Comparison of ENCODE assay signal across 22 cellular contexts in genomic region chr2:95353613-95354468, GRCh38. TPM values are rescaled to one million over a fixed set of nuclear protein-coding genes. Genes with fewer than 3 reads are reported as not detected.
DNase-seq lines count a peak whose midpoint lies in the region; ATAC-seq and TF ChIP-seq lines count a peak whose summit lies in the region.
"Had no signal": no experiment of that assay in that cellular context is flagged by ENCODE, and none has a peak within 500 bp of the region (broad histone marks: within the 10 kb centered on the region; RNA-seq: fewer than 3 reads in every experiment).

No MANE protein-coding gene starts in this region.

- DNase-seq in cardiac septum (ENCODE audit: low spot score), result peak; percentile 72
- no peak for DNase-seq in left ventricle myocardium superior
- DNase-seq in activated CD8-positive, alpha-beta memory T cell treated with anti-CD3 and anti-CD28 coated beads, Interleukin-2, amount 50 U/mL, for 48 hours, result peak; percentile 33
- DNase-seq in osteoblast (ENCODE audit: insufficient read length, low spot score, missing footprints), result peak; percentile 26
- no peak for DNase-seq in DMS 273 treated with DMSO at 0.1 percent for 48 hours (lab: John Stamatoyannopoulos, UW)
- DNase-seq in mesendoderm, result no peak
- DNase-seq: ACHN; activated CD4-positive, alpha-beta T cell treated with anti-CD3 and anti-CD28 coated beads for 1 hour; activated CD8-positive, alpha-beta T cell treated with anti-CD3 and anti-CD28 coated beads, Interleukin-2, amount 10 ng/mL, durations not matched to agents 7 days and 5 days; Caco-2; caudate nucleus; DND-41; immature natural killer cell; lower lobe of right lung; NCI-H526; retina had no signal

- H3K27ac ChIP-seq in osteoblast (ENCODE audit: low read depth, low read length) (no peak overlapping the region), gastroesophageal sphincter (no peak overlapping the region), mesendoderm (ENCODE audit: low read depth, low read length) (no peak overlapping the region)
- H3K27ac ChIP-seq: BLaER1 treated with 17β-estradiol and CSF1 and Interleukin-3, amounts not matched to agents 10 nM and 100 nM; lower lobe of right lung; upper lobe of left lung had no signal

- no peak overlapping the region for H2BK5ac ChIP-seq in mesendoderm (ENCODE audit: low read length)

- 82 to 89% methylated on average over 3 to 13 of the region's 22 CpGs for WGBS in gastroesophageal sphincter (ENCODE audit: low coverage in 1 of 2), 2 donors
- WGBS in mesendoderm (ENCODE audit: extremely low coverage, insufficient coverage, low lambda C conversion rate), result no CpG with 5 or more reads among the region's 22 CpGs

- H2BK15ac ChIP-seq in mesendoderm (replicated peaks; ENCODE audit: low read depth), result no peak overlapping the region

- H2BK120ac ChIP-seq in mesendoderm (ENCODE audit: low read depth, low read length), result no peak overlapping the region

- H4K8ac ChIP-seq in mesendoderm (ENCODE audit: low read depth, low read length), result no peak overlapping the region

- H3K27me3 ChIP-seq in osteoblast (ENCODE audit: insufficient read depth, low read length) (no peaks in the 10 kb centered on the region), gastroesophageal sphincter (no peaks in the 10 kb centered on the region), mesendoderm (ENCODE audit: insufficient read depth, low read length, poor library complexity) (no peaks in the 10 kb centered on the region)
- H3K27me3 ChIP-seq: upper lobe of left lung had no signal

- H3K56ac ChIP-seq in mesendoderm (ENCODE audit: low read length), result no peak overlapping the region

- no peak overlapping the region for H3K9ac ChIP-seq in mesendoderm (ENCODE audit: low read length)
- H3K9ac ChIP-seq: BLaER1 treated with 17β-estradiol and CSF1 and Interleukin-3, amounts not matched to agents 10 nM and 100 nM had no signal

- TF ChIP-seq CTCF in osteoblast (IDR thresholded peaks at IDR 0.05; ENCODE audit: extremely low read depth, low read depth, low read length) (no peak), gastroesophageal sphincter (IDR thresholded peaks at IDR 0.05) (no peak)

- H3K79me1 ChIP-seq in mesendoderm (ENCODE audit: low read length), result no peaks in the 10 kb centered on the region

- H3K36me3 ChIP-seq in osteoblast (ENCODE audit: insufficient read depth, low read length), result no peaks in the 10 kb centered on the region
- no peaks in the 10 kb centered on the region for H3K36me3 ChIP-seq in gastroesophageal sphincter
- no peaks in the 10 kb centered on the region for H3K36me3 ChIP-seq in mesendoderm (ENCODE audit: control insufficient read depth, insufficient read depth, low read length)
- H3K36me3 ChIP-seq: BLaER1 treated with 17β-estradiol and CSF1 and Interleukin-3, amounts not matched to agents 10 nM and 100 nM; lower lobe of right lung; upper lobe of left lung had no signal

- peaks cover 4% of the 10 kb centered on the region for H4K20me1 ChIP-seq in osteoblast (ENCODE audit: insufficient read depth, low read length)

- H3K4me3 ChIP-seq in osteoblast (ENCODE audit: insufficient read depth, low read length) (no peak overlapping the region), gastroesophageal sphincter (no peak overlapping the region), mesendoderm (ENCODE audit: low read length) (no peak overlapping the region)
- H3K4me3 ChIP-seq: BLaER1 treated with 17β-estradiol and CSF1 and Interleukin-3, amounts not matched to agents 10 nM and 100 nM; lower lobe of right lung; upper lobe of left lung had no signal

- H3K4me2 ChIP-seq in osteoblast (ENCODE audit: insufficient read depth, low read length) (no peak overlapping the region), mesendoderm (ENCODE audit: low read length) (no peak overlapping the region)
- H3K4me2 ChIP-seq: BLaER1 treated with 17β-estradiol and CSF1 and Interleukin-3, amounts not matched to agents 10 nM and 100 nM had no signal

- no peak for TF ChIP-seq EP300 in gastroesophageal sphincter (IDR thresholded peaks at IDR 0.05)

- no peak overlapping the region for H4K5ac ChIP-seq in mesendoderm (ENCODE audit: low read length)

- no peak for ATAC-seq in left ventricle myocardium superior
- no peak for ATAC-seq in gastroesophageal sphincter
- ATAC-seq in GM19023 (IDR thresholded peaks at IDR 0.05; ENCODE audit: unreplicated experiment), result no peak
- ATAC-seq: activated CD8-positive, alpha-beta T cell treated with anti-CD3 and anti-CD28 coated beads, Interleukin-2, amount 10 ng/mL, durations not matched to agents 7 days and 5 days; activated naive CD4-positive, alpha-beta T cell treated with anti-CD3 and anti-CD28 coated beads, Interleukin-2, amount 50 U/mL, for 72 hours; lower lobe of right lung had no signal

- H2AK5ac ChIP-seq in mesendoderm (ENCODE audit: low read length), result no peak overlapping the region

- no peak for TF ChIP-seq POLR2A in gastroesophageal sphincter (IDR thresholded peaks at IDR 0.05)

- H3K9me3 ChIP-seq in osteoblast (ENCODE audit: low read depth, low read length), result no peaks in the 10 kb centered on the region
- no peaks in the 10 kb centered on the region for H3K9me3 ChIP-seq in gastroesophageal sphincter
- H3K9me3 ChIP-seq: Caco-2, lower lobe of right lung, upper lobe of left lung had no signal

- no peak overlapping the region for H3K18ac ChIP-seq in mesendoderm (ENCODE audit: low read length)

- H3K4me1 ChIP-seq in osteoblast (ENCODE audit: insufficient read depth, low read length), result no peaks in the 10 kb centered on the region
- H3K4me1 ChIP-seq in gastroesophageal sphincter, result peaks cover 0 to 7% (median 0%) of the 10 kb centered on the region in 3 donors
- no peaks in the 10 kb centered on the region for H3K4me1 ChIP-seq in mesendoderm (ENCODE audit: control insufficient read depth, low read depth, low read length)
- H3K4me1 ChIP-seq: Caco-2, lower lobe of right lung, upper lobe of left lung had no signal

- no peaks in the 10 kb centered on the region for H3K79me2 ChIP-seq in osteoblast (ENCODE audit: insufficient read depth, low read length)
- H3K79me2 ChIP-seq in mesendoderm (ENCODE audit: control insufficient read depth, insufficient read depth, low read length), result no peaks in the 10 kb centered on the region

- H3K4ac ChIP-seq in mesendoderm (ENCODE audit: low read depth, low read length), result no peak overlapping the region

- no peak overlapping the region for H3K23ac ChIP-seq in mesendoderm (ENCODE audit: low read length)

- intact Hi-C loops in cardiac septum (cut with DNase I), result no loop called here
- intact Hi-C loops in left ventricle myocardium superior (cut with micrococcal nuclease), result no loop called here

- no peak overlapping the region for H2AFZ ChIP-seq in osteoblast (ENCODE audit: low read length)

RNA-seq across cellular contexts. Expression of gene FAHD2A, which starts 48.7 kb away (rescaled TPM):
- total RNA-seq in cardiac septum, result 28.8 TPM
- total RNA-seq in left ventricle myocardium superior, result 46.3 TPM
- total RNA-seq in osteoblast, result 19.7 and 21.4 TPM in 2 replicates
- 10 to 100 TPM in 3 of 4 donors, 1 to 10 TPM in 1; 6.5 to 29.8 (median 19.5) TPM for total RNA-seq in gastroesophageal sphincter
- polyA plus RNA-seq in mesendoderm (2013, experiment 1 of 2), result 15.4 TPM
- polyA plus RNA-seq in mesendoderm (2013, experiment 2 of 2), result 15.0 TPM

RNA-seq across cellular contexts. Expression of gene KCNIP3, which starts 56.7 kb away (rescaled TPM):
- total RNA-seq in cardiac septum (6.5 TPM), left ventricle myocardium superior (5.3 TPM), osteoblast (under 0.01 and 0.29 TPM in 2 replicates), gastroesophageal sphincter (10 to 100 TPM; 14.4 to 41.4 (median 20.0) TPM)
- 0.37 TPM for polyA plus RNA-seq in mesendoderm (2013, experiment 1 of 2)
- 0.52 TPM for polyA plus RNA-seq in mesendoderm (2013, experiment 2 of 2)
- total RNA-seq: activated CD8-positive, alpha-beta T cell treated with anti-CD3 and anti-CD28 coated beads, Interleukin-2, amount 10 ng/mL, durations not matched to agents 7 days and 5 days; activated naive CD4-positive, alpha-beta T cell treated with anti-CD3 and anti-CD28 coated beads, Interleukin-2, amount 50 U/mL, for 72 hours; Caco-2 had no signal
- polyA plus RNA-seq: IgD-negative memory B cell, immature natural killer cell had no signal

Comparison
In these comparisons a context has a peak if more than half of its experiments do, and no peak if none do; other contexts are left out.
1. DNase-seq: peak in cardiac septum (single experiment), activated CD8-positive, alpha-beta memory T cell treated with anti-CD3 and anti-CD28 coated beads, Interleukin-2, amount 50 U/mL, for 48 hours (single experiment) and osteoblast (single experiment); none in left ventricle myocardium superior (single experiment), DMS 273 treated with DMSO at 0.1 percent for 48 hours (single experiment) and mesendoderm (single experiment).